8 cellular contexts compared by ENCODE assay signal in genomic region chr3:157572559-157573270, GRCh38.
DNase-seq lines count a peak whose midpoint lies in the region; ATAC-seq, FAIRE-seq and TF ChIP-seq lines count a peak whose summit lies in the region.

No MANE protein-coding gene starts in this region.

- ATAC-seq in HG02678 (IDR thresholded peaks at IDR 0.05; ENCODE audit: unreplicated experiment) (peak; percentile 79), omental fat pad (ENCODE audit: low FRiP score) (no peak)

- DNase-seq in AG08395 (ENCODE audit: low spot score) = peak; percentile 68
- DNase-seq in GM10266 (ENCODE audit: extremely low spot score) = peak; percentile 40
- DNase-seq in NCI-H1105 treated with DMSO at 0.1 percent for 48 hours (lab: John Stamatoyannopoulos, UW) = peak; percentile 69
- DNase-seq in SW480 (ENCODE audit: low spot score) = peak; percentile 68
- DNase-seq in frontal cortex (ENCODE audit: low spot score in 2 of 2) = peak; percentile 6 to 7
- DNase-seq in putamen (ENCODE audit: low spot score) = peak; percentile 11
- no peak for DNase-seq in omental fat pad (ENCODE audit: low spot score)

- no peak for FAIRE-seq in frontal cortex (lab: Jason Lieb, UNC)

- TF ChIP-seq CTCF in GM10266 (IDR thresholded peaks at IDR 0.05; ENCODE audit: control insufficient read depth, insufficient read depth, low read depth, missing control alignments) (peak; percentile 68), omental fat pad (IDR thresholded peaks at IDR 0.05) (no peak)
